Comparison of ENCODE assay signal across 26 cellular contexts in genomic region chr12:88951860-88952483, GRCh38.
DNase-seq lines count a peak whose midpoint lies in the region; ATAC-seq and TF ChIP-seq lines count a peak whose summit lies in the region.
"Had no signal": no experiment of that assay in that cellular context is flagged by ENCODE, and none has a peak within 500 bp of the region (broad histone marks: within the 10 kb centered on the region; RNA-seq: fewer than 3 reads in every experiment).

No MANE protein-coding gene starts in this region.

- DNase-seq in mucosa of descending colon (no peak), NCI-H2081 treated with DMSO at 0.1 percent for 48 hours (lab: John Stamatoyannopoulos, UW) (no peak), D341Med (ENCODE audit: low spot score) (no peak)
- no peak for DNase-seq in activated T-cell treated with anti-CD3 and anti-CD28 coated beads, Interleukin-2, amount 50 U/mL, for 1 hour
- DNase-seq: activated CD4-positive, alpha-beta T cell treated with anti-CD3 and anti-CD28 coated beads for 36 hours; activated CD8-positive, alpha-beta memory T cell treated with anti-CD3 and anti-CD28 coated beads for 24 hours; activated naive CD4-positive, alpha-beta T cell; activated T-cell treated with anti-CD3 and anti-CD28 coated beads, Interleukin-2, amount 50 U/mL, for 4 hours; CD8-positive, alpha-beta memory T cell; DND-41; foreskin melanocyte; H7; hypothalamus; NCI-H2171 treated with DMSO at 0.1 percent for 48 hours; NCI-H526 treated with DMSO at 0.1 percent for 48 hours; nephron progenitor cell; posterior cingulate gyrus; sigmoid colon; stimulated activated naive CD8-positive, alpha-beta T cell treated with anti-CD3 and anti-CD28 coated beads, Interleukin-15, Interleukin-2, amounts not matched to agents 100 U/mL and 50 U/mL, for 24 hours had no signal

- peak; percentile 66 for ATAC-seq in mucosa of descending colon
- ATAC-seq: activated CD4-positive, alpha-beta T cell treated with anti-CD3 and anti-CD28 coated beads for 36 hours; activated T-cell treated with anti-CD3 and anti-CD28 coated beads, Interleukin-2, amount 50 U/mL, for 4 hours; GM12878; stimulated activated naive CD8-positive, alpha-beta T cell treated with anti-CD3 and anti-CD28 coated beads, Interleukin-15, Interleukin-2, amounts not matched to agents 100 U/mL and 50 U/mL, for 24 hours had no signal

- H3K4me3 ChIP-seq in HUES64 (ENCODE audit: low read length) = 0 out of 2 replicates have a peak overlapping the region, but pooled peaks have one; percentile 6
- no peak overlapping the region for H3K4me3 ChIP-seq in ectodermal cell (ENCODE audit: insufficient read depth, low read depth, low read length)
- H3K4me3 ChIP-seq in mucosa of descending colon = no peak overlapping the region
- H3K4me3 ChIP-seq: GM12878, MG63, sigmoid colon, SJSA1, thoracic aorta had no signal

- peaks cover 28% of the 10 kb centered on the region for H3K4me1 ChIP-seq in ES-I3 (ENCODE audit: insufficient read depth, low read length)
- H3K4me1 ChIP-seq in HUES64 (ENCODE audit: insufficient read depth, low read length) = peaks cover 56% of the 10 kb centered on the region
- peaks cover 14% of the 10 kb centered on the region for H3K4me1 ChIP-seq in ectodermal cell (ENCODE audit: control insufficient read depth, insufficient read depth, low read length)
- peaks cover 3% of the 10 kb centered on the region for H3K4me1 ChIP-seq in mucosa of descending colon (ENCODE audit: low read depth)

- intact Hi-C loops in mucosa of descending colon (cut with DNase I, micrococcal nuclease) = no loop called here

- H3K27me3 ChIP-seq in HUES64 (ENCODE audit: insufficient read depth, low read length) (peaks cover 43% of the 10 kb centered on the region), ectodermal cell (ENCODE audit: control insufficient read depth, insufficient read depth, low read length, poor library complexity, severe bottlenecking) (no peaks in the 10 kb centered on the region)
- H3K27me3 ChIP-seq: MG63, sigmoid colon, SJSA1 had no signal

- H3K27ac ChIP-seq in HUES64 (ENCODE audit: low read depth, low read length) = peak overlapping the region; percentile 70
- peak overlapping the region; percentile 56 for H3K27ac ChIP-seq in ectodermal cell (ENCODE audit: insufficient read depth, low read depth, low read length, poor library complexity, severe bottlenecking)
- H3K27ac ChIP-seq: sigmoid colon, SJSA1, thoracic aorta had no signal

- H3K36me3 ChIP-seq in ES-I3 (ENCODE audit: insufficient read depth, low read length) = no peaks in the 10 kb centered on the region
- no peaks in the 10 kb centered on the region for H3K36me3 ChIP-seq in HUES64 (ENCODE audit: insufficient read depth, low read length)
- no peaks in the 10 kb centered on the region for H3K36me3 ChIP-seq in ectodermal cell (ENCODE audit: control insufficient read depth, insufficient read depth, low read length)
- H3K36me3 ChIP-seq in mucosa of descending colon (ENCODE audit: low read depth) = no peaks in the 10 kb centered on the region
- H3K36me3 ChIP-seq: MG63, sigmoid colon, SJSA1, thoracic aorta had no signal

- H3K9ac ChIP-seq in ES-I3 (ENCODE audit: low read depth, low read length) (peak overlapping the region; percentile 3; the same call in 1 of the 2 replicates), HUES64 (ENCODE audit: low read depth, low read length) (no peak overlapping the region)

- H3K9me3 ChIP-seq in ES-I3 (ENCODE audit: control insufficient read depth, insufficient read depth, low read length) (no peaks in the 10 kb centered on the region), HUES64 (ENCODE audit: insufficient read depth, low read depth, low read length) (no peaks in the 10 kb centered on the region), ectodermal cell (ENCODE audit: control insufficient read depth, low read length) (no peaks in the 10 kb centered on the region), mucosa of descending colon (no peaks in the 10 kb centered on the region)
- H3K9me3 ChIP-seq: sigmoid colon, SJSA1, thoracic aorta had no signal

- under 1% methylated on average over 2 of the region's 2 CpGs for WGBS in HUES64
- WGBS in ectodermal cell, 2 experiments = 0% methylated on average over 2 of the region's 2 CpGs

- no peak for TF ChIP-seq CTCF in mucosa of descending colon (IDR thresholded peaks at IDR 0.05)
